In the genomic region with DNA sequence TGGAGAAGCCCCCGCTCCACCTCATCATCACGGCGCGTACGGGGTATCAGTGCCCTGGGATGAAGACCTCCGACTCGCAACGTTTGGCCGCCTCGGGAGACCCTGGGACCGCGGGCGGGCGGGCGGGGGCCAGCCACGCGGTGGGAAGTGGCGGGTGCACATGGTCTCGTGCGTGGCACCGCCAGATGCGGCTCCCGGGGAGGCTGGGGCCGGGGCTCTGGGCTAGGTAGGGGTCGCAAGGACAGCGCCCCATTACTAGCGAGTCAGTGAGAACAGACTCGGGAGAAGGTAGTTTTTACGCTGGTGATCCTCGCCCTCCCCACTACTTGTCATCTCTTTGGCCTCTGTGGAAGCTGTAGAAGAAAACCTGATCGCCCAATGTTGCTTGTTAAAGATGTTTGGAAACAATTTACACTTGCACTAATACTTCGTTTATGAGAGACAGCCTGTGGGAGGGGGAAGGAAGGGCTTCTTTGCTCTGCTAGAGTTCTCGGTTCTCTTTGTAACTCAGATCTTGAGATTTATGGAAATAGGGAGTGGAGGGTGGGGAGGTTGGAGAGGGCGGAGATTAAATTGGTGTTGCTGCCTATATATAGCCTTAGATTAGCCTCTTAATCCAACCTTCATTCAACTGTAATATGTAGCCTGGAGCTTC, we compare ENCODE assay signal across 1 cellular context.
TF ChIP-seq lines count a peak whose summit lies in the region.

No MANE protein-coding gene starts in this region.

TF ChIP-seq in K562, 482 proteins besides CTCF, POLR2A, EP300 and RAD21 (continued from another document):
- TF ChIP-seq, protein P1, sequence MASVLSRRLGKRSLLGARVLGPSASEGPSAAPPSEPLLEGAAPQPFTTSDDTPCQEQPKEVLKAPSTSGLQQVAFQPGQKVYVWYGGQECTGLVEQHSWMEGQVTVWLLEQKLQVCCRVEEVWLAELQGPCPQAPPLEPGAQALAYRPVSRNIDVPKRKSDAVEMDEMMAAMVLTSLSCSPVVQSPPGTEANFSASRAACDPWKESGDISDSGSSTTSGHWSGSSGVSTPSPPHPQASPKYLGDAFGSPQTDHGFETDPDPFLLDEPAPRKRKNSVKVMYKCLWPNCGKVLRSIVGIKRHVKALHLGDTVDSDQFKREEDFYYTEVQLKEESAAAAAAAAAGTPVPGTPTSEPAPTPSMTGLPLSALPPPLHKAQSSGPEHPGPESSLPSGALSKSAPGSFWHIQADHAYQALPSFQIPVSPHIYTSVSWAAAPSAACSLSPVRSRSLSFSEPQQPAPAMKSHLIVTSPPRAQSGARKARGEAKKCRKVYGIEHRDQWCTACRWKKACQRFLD (CRISPR knock-in tag; IDR thresholded peaks at IDR 0.05), result no peak
- no peak for TF ChIP-seq DACH1 (IDR thresholded peaks at IDR 0.05; ENCODE audit: partially characterized antibody)
- TF ChIP-seq NCOA2 (IDR thresholded peaks at IDR 0.05; ENCODE audit: partially characterized antibody in 2 of 2), result no peak
- no peak for TF ChIP-seq DMBX1 (CRISPR knock-in tag; IDR thresholded peaks at IDR 0.05; ENCODE audit: borderline replicate concordance)
- no peak for TF ChIP-seq IRF2 (CRISPR knock-in tag; IDR thresholded peaks at IDR 0.05)
- TF ChIP-seq MYC (IDR thresholded peaks at IDR 0.05; ENCODE audit: low read depth, low read length), result peak; percentile 29; the same call in 1 of the 2 replicates
- 0 out of 2 replicates have a peak, but pooled peaks have one; percentile 4 for TF ChIP-seq MYC (CRISPR knock-in tag; IDR thresholded peaks at IDR 0.05; ENCODE audit: borderline replicate concordance, low read depth)
- TF ChIP-seq, protein P2, sequence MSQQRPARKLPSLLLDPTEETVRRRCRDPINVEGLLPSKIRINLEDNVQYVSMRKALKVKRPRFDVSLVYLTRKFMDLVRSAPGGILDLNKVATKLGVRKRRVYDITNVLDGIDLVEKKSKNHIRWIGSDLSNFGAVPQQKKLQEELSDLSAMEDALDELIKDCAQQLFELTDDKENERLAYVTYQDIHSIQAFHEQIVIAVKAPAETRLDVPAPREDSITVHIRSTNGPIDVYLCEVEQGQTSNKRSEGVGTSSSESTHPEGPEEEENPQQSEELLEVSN (IDR thresholded peaks at IDR 0.05; ENCODE audit: borderline replicate concordance in 1 of 2, extremely low read depth in 1 of 2, insufficient read depth in 1 of 2, insufficient read length in 1 of 2, low read depth in 1 of 2, low read length in 1 of 2, poor library complexity in 1 of 2, severe bottlenecking in 1 of 2), result no peak
- no peak for TF ChIP-seq ZNF384 (IDR thresholded peaks at IDR 0.05; ENCODE audit: low read depth, low read length)
- no peak for TF ChIP-seq MYNN (IDR thresholded peaks at IDR 0.05)
- no peak for TF ChIP-seq MYNN (CRISPR knock-in tag; IDR thresholded peaks at IDR 0.05)
- no peak for TF ChIP-seq RBM22 (IDR thresholded peaks at IDR 0.05; ENCODE audit: low read depth, low read length, poor library complexity, severe bottlenecking)
- peak in 1 of 2 experiments; percentile 7; a peak in 1 of 4 replicates for TF ChIP-seq SIN3A (IDR thresholded peaks at IDR 0.05; ENCODE audit: borderline replicate concordance in 2 of 2, control insufficient read depth in 1 of 2, low read depth in 2 of 2, low read length in 2 of 2)
- no peak for TF ChIP-seq KDM4B (IDR thresholded peaks at IDR 0.05; ENCODE audit: borderline replicate concordance in 2 of 2, low read depth in 1 of 2)
- TF ChIP-seq NFRKB (IDR thresholded peaks at IDR 0.05; ENCODE audit: low read depth), result no peak
- TF ChIP-seq CREBBP (IDR thresholded peaks at IDR 0.05; ENCODE audit: low read depth, low read length), result no peak
- TF ChIP-seq PHF20 (IDR thresholded peaks at IDR 0.05; ENCODE audit: partially characterized antibody), result no peak
- TF ChIP-seq, protein P3, sequence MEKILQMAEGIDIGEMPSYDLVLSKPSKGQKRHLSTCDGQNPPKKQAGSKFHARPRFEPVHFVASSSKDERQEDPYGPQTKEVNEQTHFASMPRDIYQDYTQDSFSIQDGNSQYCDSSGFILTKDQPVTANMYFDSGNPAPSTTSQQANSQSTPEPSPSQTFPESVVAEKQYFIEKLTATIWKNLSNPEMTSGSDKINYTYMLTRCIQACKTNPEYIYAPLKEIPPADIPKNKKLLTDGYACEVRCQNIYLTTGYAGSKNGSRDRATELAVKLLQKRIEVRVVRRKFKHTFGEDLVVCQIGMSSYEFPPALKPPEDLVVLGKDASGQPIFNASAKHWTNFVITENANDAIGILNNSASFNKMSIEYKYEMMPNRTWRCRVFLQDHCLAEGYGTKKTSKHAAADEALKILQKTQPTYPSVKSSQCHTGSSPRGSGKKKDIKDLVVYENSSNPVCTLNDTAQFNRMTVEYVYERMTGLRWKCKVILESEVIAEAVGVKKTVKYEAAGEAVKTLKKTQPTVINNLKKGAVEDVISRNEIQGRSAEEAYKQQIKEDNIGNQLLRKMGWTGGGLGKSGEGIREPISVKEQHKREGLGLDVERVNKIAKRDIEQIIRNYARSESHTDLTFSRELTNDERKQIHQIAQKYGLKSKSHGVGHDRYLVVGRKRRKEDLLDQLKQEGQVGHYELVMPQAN (IDR thresholded peaks at IDR 0.05; ENCODE audit: borderline replicate concordance), result 0 out of 2 replicates have a peak, but pooled peaks have one; percentile 1
- TF ChIP-seq, protein P4, sequence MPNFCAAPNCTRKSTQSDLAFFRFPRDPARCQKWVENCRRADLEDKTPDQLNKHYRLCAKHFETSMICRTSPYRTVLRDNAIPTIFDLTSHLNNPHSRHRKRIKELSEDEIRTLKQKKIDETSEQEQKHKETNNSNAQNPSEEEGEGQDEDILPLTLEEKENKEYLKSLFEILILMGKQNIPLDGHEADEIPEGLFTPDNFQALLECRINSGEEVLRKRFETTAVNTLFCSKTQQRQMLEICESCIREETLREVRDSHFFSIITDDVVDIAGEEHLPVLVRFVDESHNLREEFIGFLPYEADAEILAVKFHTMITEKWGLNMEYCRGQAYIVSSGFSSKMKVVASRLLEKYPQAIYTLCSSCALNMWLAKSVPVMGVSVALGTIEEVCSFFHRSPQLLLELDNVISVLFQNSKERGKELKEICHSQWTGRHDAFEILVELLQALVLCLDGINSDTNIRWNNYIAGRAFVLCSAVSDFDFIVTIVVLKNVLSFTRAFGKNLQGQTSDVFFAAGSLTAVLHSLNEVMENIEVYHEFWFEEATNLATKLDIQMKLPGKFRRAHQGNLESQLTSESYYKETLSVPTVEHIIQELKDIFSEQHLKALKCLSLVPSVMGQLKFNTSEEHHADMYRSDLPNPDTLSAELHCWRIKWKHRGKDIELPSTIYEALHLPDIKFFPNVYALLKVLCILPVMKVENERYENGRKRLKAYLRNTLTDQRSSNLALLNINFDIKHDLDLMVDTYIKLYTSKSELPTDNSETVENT (CRISPR knock-in tag; IDR thresholded peaks at IDR 0.05), result no peak
- TF ChIP-seq, protein P5, sequence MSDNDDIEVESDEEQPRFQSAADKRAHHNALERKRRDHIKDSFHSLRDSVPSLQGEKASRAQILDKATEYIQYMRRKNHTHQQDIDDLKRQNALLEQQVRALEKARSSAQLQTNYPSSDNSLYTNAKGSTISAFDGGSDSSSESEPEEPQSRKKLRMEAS (CRISPR knock-in tag; IDR thresholded peaks at IDR 0.05), result 0 out of 2 replicates have a peak, but pooled peaks have one; percentile 44
- TF ChIP-seq ARNT (IDR thresholded peaks at IDR 0.05), result no peak
- TF ChIP-seq MECOM (CRISPR knock-in tag; IDR thresholded peaks at IDR 0.05), result no peak
- TF ChIP-seq, protein P6, sequence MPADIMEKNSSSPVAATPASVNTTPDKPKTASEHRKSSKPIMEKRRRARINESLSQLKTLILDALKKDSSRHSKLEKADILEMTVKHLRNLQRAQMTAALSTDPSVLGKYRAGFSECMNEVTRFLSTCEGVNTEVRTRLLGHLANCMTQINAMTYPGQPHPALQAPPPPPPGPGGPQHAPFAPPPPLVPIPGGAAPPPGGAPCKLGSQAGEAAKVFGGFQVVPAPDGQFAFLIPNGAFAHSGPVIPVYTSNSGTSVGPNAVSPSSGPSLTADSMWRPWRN (IDR thresholded peaks at IDR 0.05; ENCODE audit: low read depth), result no peak
- TF ChIP-seq MIER1 (IDR thresholded peaks at IDR 0.05; ENCODE audit: low read depth), result no peak
- TF ChIP-seq SAP30 (IDR thresholded peaks at IDR 0.05; ENCODE audit: borderline replicate concordance, insufficient read depth, low read depth, low read length, poor library complexity, severe bottlenecking), result no peak
- TF ChIP-seq HNRNPL (IDR thresholded peaks at IDR 0.05; ENCODE audit: low read depth, low read length), result no peak
- no peak for TF ChIP-seq ZNF354B (CRISPR knock-in tag; IDR thresholded peaks at IDR 0.05)
- no peak for TF ChIP-seq GTF2F1 (IDR thresholded peaks at IDR 0.05; ENCODE audit: low read depth, low read length)
- TF ChIP-seq ZNF830 (CRISPR knock-in tag; IDR thresholded peaks at IDR 0.05), result no peak
- TF ChIP-seq PRPF4 (IDR thresholded peaks at IDR 0.05; ENCODE audit: insufficient read depth, low read depth, low read length, poor library complexity, severe bottlenecking), result no peak
- TF ChIP-seq PYGO2 (tag; IDR thresholded peaks at IDR 0.05), result no peak
- TF ChIP-seq, protein P7, sequence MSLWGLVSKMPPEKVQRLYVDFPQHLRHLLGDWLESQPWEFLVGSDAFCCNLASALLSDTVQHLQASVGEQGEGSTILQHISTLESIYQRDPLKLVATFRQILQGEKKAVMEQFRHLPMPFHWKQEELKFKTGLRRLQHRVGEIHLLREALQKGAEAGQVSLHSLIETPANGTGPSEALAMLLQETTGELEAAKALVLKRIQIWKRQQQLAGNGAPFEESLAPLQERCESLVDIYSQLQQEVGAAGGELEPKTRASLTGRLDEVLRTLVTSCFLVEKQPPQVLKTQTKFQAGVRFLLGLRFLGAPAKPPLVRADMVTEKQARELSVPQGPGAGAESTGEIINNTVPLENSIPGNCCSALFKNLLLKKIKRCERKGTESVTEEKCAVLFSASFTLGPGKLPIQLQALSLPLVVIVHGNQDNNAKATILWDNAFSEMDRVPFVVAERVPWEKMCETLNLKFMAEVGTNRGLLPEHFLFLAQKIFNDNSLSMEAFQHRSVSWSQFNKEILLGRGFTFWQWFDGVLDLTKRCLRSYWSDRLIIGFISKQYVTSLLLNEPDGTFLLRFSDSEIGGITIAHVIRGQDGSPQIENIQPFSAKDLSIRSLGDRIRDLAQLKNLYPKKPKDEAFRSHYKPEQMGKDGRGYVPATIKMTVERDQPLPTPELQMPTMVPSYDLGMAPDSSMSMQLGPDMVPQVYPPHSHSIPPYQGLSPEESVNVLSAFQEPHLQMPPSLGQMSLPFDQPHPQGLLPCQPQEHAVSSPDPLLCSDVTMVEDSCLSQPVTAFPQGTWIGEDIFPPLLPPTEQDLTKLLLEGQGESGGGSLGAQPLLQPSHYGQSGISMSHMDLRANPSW (CRISPR knock-in tag; IDR thresholded peaks at IDR 0.05), result no peak
- no peak for TF ChIP-seq ZNF583 (CRISPR knock-in tag; IDR thresholded peaks at IDR 0.05)
- TF ChIP-seq, protein P8, sequence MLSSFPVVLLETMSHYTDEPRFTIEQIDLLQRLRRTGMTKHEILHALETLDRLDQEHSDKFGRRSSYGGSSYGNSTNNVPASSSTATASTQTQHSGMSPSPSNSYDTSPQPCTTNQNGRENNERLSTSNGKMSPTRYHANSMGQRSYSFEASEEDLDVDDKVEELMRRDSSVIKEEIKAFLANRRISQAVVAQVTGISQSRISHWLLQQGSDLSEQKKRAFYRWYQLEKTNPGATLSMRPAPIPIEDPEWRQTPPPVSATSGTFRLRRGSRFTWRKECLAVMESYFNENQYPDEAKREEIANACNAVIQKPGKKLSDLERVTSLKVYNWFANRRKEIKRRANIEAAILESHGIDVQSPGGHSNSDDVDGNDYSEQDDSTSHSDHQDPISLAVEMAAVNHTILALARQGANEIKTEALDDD (IDR thresholded peaks at IDR 0.05), result no peak
- TF ChIP-seq RB1 (IDR thresholded peaks at IDR 0.05; ENCODE audit: low read depth), result no peak
- TF ChIP-seq BRF1 (IDR thresholded peaks at IDR 0.05; ENCODE audit: borderline replicate concordance, extremely low read depth, insufficient read length), result no peak
